ENCODE assay signal across 8 cellular contexts in the genomic region with DNA sequence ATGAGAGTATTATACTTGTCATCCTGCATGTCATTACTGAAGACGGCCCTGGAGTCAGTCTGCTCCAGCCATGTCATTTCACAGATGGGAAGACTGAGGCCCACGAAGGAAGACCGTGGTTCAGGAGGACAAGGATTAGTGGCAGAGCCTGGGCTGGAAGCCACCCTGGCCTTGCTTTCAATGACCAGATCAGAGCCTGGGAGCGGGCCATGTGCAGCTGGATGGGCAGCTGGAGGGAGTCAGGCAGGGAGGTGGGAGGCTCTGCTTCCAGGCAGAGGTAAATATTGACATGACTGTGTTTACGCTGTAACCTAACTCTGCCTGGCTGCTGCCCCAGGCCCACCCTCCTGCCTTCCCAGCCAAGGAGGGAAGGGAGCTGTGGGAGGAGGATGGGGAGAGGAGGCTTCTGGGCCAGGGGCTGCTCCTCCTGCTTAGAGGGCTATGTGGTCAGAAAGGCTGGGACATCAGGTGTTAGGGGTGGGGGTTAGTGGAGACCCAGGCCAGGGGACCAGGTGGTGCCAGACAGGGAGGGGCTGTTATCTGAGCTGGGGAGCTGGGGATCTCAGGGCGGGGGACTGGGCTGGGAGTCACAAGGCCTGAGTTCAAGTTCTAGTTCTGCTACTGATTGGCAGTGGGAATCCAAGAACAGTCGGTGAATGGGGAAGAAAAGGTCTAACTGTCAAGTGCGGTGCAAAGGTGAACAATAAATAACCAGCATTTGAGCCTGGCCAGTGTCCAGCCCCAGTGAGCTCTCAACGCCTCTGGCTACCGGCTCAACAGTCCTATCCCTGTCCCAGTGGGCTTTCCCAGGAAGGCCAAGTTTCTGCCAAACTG. TPM values are rescaled to one million over a fixed set of nuclear protein-coding genes. Genes with fewer than 3 reads are reported as not detected.
DNase-seq lines count a peak whose midpoint lies in the region; ATAC-seq and TF ChIP-seq lines count a peak whose summit lies in the region.

No MANE protein-coding gene starts in this region.

- no peak for TF ChIP-seq EP300 in SK-N-SH (IDR thresholded peaks at IDR 0.05; ENCODE audit: borderline replicate concordance in 1 of 2, low read depth in 1 of 2, low read length in 1 of 2)

- H3K4me2 ChIP-seq in SK-N-SH: no peak overlapping the region

- H3K4me1 ChIP-seq in SK-N-SH (ENCODE audit: control insufficient read depth in 1 of 2, insufficient read depth in 2 of 2, low read depth in 1 of 2, low read length in 1 of 2) (peaks cover 22 to 92% of the 10 kb centered on the region in 2 experiments), SJCRH30 (peaks cover 37% of the 10 kb centered on the region), right atrium auricular region (peaks cover 0 to 100% of the 10 kb centered on the region in 2 donors)

- CTCF ChIA-PET in SK-N-SH (lab: Yijun Ruan, JAX): interaction anchor here (0.9 to 7.7 kb wide), 10 partner anchors 14 to 121 kb away, joined by 3 to 65 read pairs (median 5); no protein-coding TSS in a partner anchor

- TF ChIP-seq RAD21 in SK-N-SH (IDR thresholded peaks at IDR 0.05; ENCODE audit: low read length): no peak

- H3K4me3 ChIP-seq in SK-N-SH (ENCODE audit: low read depth in 2 of 2, low read length in 1 of 2) (no peak overlapping the region), SJCRH30 (no peak overlapping the region), right atrium auricular region (no peak overlapping the region)

- H3K36me3 ChIP-seq in SK-N-SH (replicated peaks in 1 of 2; ENCODE audit: control insufficient read depth in 1 of 2, insufficient read depth in 2 of 2, low read length in 1 of 2) (no peaks in the 10 kb centered on the region), SJCRH30 (no peaks in the 10 kb centered on the region), right atrium auricular region (peaks cover 7% of the 10 kb centered on the region)

- no peak overlapping the region for H3K9ac ChIP-seq in SK-N-SH

- H3K79me2 ChIP-seq in SK-N-SH (ENCODE audit: insufficient read depth): peaks cover 53% of the 10 kb centered on the region

- WGBS in SK-N-SH (ENCODE audit: low lambda C conversion rate): 89% methylated on average over 9 of the region's 10 CpGs

- H3K27me3 ChIP-seq in SK-N-SH (ENCODE audit: insufficient read depth) (no peaks in the 10 kb centered on the region), SJCRH30 (no peaks in the 10 kb centered on the region), right atrium auricular region (no peaks in the 10 kb centered on the region)

- no peak for TF ChIP-seq CTCF in SK-N-SH (IDR thresholded peaks at IDR 0.05)
- no peak for TF ChIP-seq CTCF in right atrium auricular region (IDR thresholded peaks at IDR 0.05)
- no peak for TF ChIP-seq CTCF in GM20000 (IDR thresholded peaks at IDR 0.05; ENCODE audit: extremely low read depth, missing control alignments)

- peaks cover 18% of the 10 kb centered on the region for H3F3A ChIP-seq in SK-N-SH (replicated peaks; ENCODE audit: insufficient read depth)

- H3K9me2 ChIP-seq in SK-N-SH: no peaks in the 10 kb centered on the region

- no peak overlapping the region for H2AFZ ChIP-seq in SK-N-SH (ENCODE audit: low read depth)

- H4K20me1 ChIP-seq in SK-N-SH (ENCODE audit: insufficient read depth): peaks cover 7% of the 10 kb centered on the region; the same call in 1 of the 2 replicates

- POLR2A ChIA-PET in SK-N-SH (lab: Yijun Ruan, JAX): interaction anchor here (0.6 to 3.1 kb wide), 2 partner anchors 25 to 84 kb away, joined by 3 to 12 read pairs; no protein-coding TSS in a partner anchor

- H3K27ac ChIP-seq in SK-N-SH (ENCODE audit: low read depth in 2 of 2, low read length in 1 of 2) (peak overlapping the region; percentile 17 to 75; a peak in 3 of 4 replicates), SJCRH30 (no peak overlapping the region; the same call in 1 of the 2 replicates), right atrium auricular region (peak overlapping the region; percentile 88 to 91), temporal lobe (ENCODE audit: low read depth, low read length) (peak overlapping the region; percentile 10)

- no peaks in the 10 kb centered on the region for H3K9me3 ChIP-seq in SK-N-SH
- H3K9me3 ChIP-seq in SJCRH30 (replicated peaks): no peaks in the 10 kb centered on the region
- no peaks in the 10 kb centered on the region for H3K9me3 ChIP-seq in right atrium auricular region

- DNase-seq in SK-N-SH (no peak), SJCRH30 (peak; percentile 73), right atrium auricular region (ENCODE audit: low spot score) (peak; percentile 86), GM20000 (ENCODE audit: low spot score) (no peak), T1000 (lab: John Stamatoyannopoulos, UW) (no peak)

- ATAC-seq in SK-N-SH treated with all-trans-retinoic acid at 6 μM for 48 hours: no peak
- no peak for ATAC-seq in HG03439 (IDR thresholded peaks at IDR 0.05; ENCODE audit: unreplicated experiment)

TF ChIP-seq in SK-N-SH, 30 proteins besides CTCF, POLR2A, EP300 and RAD21 (continues in another document):
- no peak for TF ChIP-seq SIN3A (IDR thresholded peaks at IDR 0.05; ENCODE audit: borderline replicate concordance, low read depth, low read length)
- TF ChIP-seq RFX5 (IDR thresholded peaks at IDR 0.05; ENCODE audit: low read length): no peak
- TF ChIP-seq RCOR1 (IDR thresholded peaks at IDR 0.05; ENCODE audit: low read length): no peak; the same call in 1 of the 2 replicates
- no peak for TF ChIP-seq ELF1 (IDR thresholded peaks at IDR 0.05)
- no peak for TF ChIP-seq TAF1 (IDR thresholded peaks at IDR 0.05; ENCODE audit: borderline replicate concordance, low read depth, low read length)
- TF ChIP-seq NRF1 (IDR thresholded peaks at IDR 0.05; ENCODE audit: low read depth, low read length): no peak
- TF ChIP-seq CHD2 (IDR thresholded peaks at IDR 0.05; ENCODE audit: low read length, partially characterized antibody): no peak
- no peak for TF ChIP-seq SMC3 (IDR thresholded peaks at IDR 0.05; ENCODE audit: low read depth, low read length)
- TF ChIP-seq FOXJ3 (CRISPR knock-in tag; IDR thresholded peaks at IDR 0.05): no peak
- TF ChIP-seq, protein P1, sequence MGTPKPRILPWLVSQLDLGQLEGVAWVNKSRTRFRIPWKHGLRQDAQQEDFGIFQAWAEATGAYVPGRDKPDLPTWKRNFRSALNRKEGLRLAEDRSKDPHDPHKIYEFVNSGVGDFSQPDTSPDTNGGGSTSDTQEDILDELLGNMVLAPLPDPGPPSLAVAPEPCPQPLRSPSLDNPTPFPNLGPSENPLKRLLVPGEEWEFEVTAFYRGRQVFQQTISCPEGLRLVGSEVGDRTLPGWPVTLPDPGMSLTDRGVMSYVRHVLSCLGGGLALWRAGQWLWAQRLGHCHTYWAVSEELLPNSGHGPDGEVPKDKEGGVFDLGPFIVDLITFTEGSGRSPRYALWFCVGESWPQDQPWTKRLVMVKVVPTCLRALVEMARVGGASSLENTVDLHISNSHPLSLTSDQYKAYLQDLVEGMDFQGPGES (IDR thresholded peaks at IDR 0.05; ENCODE audit: low read depth, low read length): no peak
- no peak for TF ChIP-seq MXI1 (IDR thresholded peaks at IDR 0.05; ENCODE audit: low read depth, low read length)
- no peak for TF ChIP-seq JUND (IDR thresholded peaks at IDR 0.05)
- TF ChIP-seq, protein P2, sequence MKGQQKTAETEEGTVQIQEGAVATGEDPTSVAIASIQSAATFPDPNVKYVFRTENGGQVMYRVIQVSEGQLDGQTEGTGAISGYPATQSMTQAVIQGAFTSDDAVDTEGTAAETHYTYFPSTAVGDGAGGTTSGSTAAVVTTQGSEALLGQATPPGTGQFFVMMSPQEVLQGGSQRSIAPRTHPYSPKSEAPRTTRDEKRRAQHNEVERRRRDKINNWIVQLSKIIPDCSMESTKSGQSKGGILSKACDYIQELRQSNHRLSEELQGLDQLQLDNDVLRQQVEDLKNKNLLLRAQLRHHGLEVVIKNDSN (IDR thresholded peaks at IDR 0.05; ENCODE audit: borderline replicate concordance, low read depth): no peak

TF ChIP-seq in SK-N-SH treated with all-trans-retinoic acid at 6 μM for 48 hours, 23 proteins besides CTCF, POLR2A, EP300 and RAD21 (continues in another document):
- no peak for TF ChIP-seq ZNF565 (CRISPR knock-in tag; conservative IDR thresholded peaks at IDR 0.05; ENCODE audit: low read depth)
- TF ChIP-seq GLIS3 (CRISPR knock-in tag; IDR thresholded peaks at IDR 0.05): no peak
- TF ChIP-seq, protein P3, sequence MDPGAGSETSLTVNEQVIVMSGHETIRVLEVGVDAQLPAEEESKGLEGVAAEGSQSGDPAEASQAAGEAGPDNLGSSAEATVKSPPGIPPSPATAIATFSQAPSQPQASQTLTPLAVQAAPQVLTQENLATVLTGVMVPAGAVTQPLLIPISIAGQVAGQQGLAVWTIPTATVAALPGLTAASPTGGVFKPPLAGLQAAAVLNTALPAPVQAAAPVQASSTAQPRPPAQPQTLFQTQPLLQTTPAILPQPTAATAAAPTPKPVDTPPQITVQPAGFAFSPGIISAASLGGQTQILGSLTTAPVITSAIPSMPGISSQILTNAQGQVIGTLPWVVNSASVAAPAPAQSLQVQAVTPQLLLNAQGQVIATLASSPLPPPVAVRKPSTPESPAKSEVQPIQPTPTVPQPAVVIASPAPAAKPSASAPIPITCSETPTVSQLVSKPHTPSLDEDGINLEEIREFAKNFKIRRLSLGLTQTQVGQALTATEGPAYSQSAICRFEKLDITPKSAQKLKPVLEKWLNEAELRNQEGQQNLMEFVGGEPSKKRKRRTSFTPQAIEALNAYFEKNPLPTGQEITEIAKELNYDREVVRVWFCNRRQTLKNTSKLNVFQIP (CRISPR knock-in tag; IDR thresholded peaks at IDR 0.05; ENCODE audit: borderline replicate concordance, low read depth): no peak
- TF ChIP-seq PPARA (CRISPR knock-in tag; IDR thresholded peaks at IDR 0.05; ENCODE audit: borderline replicate concordance): no peak
- TF ChIP-seq TCF4 (CRISPR knock-in tag; IDR thresholded peaks at IDR 0.05; ENCODE audit: borderline replicate concordance): no peak
- TF ChIP-seq CSDC2 (CRISPR knock-in tag; IDR thresholded peaks at IDR 0.05): no peak
- TF ChIP-seq ISL1 (CRISPR knock-in tag; IDR thresholded peaks at IDR 0.05): no peak
- TF ChIP-seq OSR1 (CRISPR knock-in tag; IDR thresholded peaks at IDR 0.05): no peak
- no peak for TF ChIP-seq ZFP30 (CRISPR knock-in tag; IDR thresholded peaks at IDR 0.05)

RNA-seq across cellular contexts. Expression of gene ECE1, which starts 48.5 kb away (rescaled TPM):
- polyA plus RNA-seq in SK-N-SH (2012; rRNA removed): 62.3 and 96.6 TPM in 2 replicates
- polyA plus RNA-seq in SK-N-SH (2012; cell fraction: cytosol; rRNA removed): 48.1 and 60.4 TPM in 2 replicates
- polyA plus RNA-seq in SK-N-SH (2012; cell fraction: nucleus; rRNA removed): 53.0 and 69.9 TPM in 2 replicates
- 73.2 and 74.5 TPM in 2 replicates for total RNA-seq in SJCRH30 (2014; rRNA removed; shearing (Covaris generic))
- total RNA-seq in right atrium auricular region (100 to 1,000 TPM in 1 of 2 donors, 10 to 100 TPM in 1; 83.7 to 152 TPM), temporal lobe (9.8 TPM)

Comparison
In these comparisons a context has a peak if more than half of its experiments do, and no peak if none do; other contexts are left out.
1. DNase-seq: peak in SJCRH30 (2 of 2) and right atrium auricular region (single experiment); none in SK-N-SH (single experiment), GM20000 (single experiment) and T1000 (single experiment).